Comparison of ENCODE assay signal across 1 cellular context in the genomic region with DNA sequence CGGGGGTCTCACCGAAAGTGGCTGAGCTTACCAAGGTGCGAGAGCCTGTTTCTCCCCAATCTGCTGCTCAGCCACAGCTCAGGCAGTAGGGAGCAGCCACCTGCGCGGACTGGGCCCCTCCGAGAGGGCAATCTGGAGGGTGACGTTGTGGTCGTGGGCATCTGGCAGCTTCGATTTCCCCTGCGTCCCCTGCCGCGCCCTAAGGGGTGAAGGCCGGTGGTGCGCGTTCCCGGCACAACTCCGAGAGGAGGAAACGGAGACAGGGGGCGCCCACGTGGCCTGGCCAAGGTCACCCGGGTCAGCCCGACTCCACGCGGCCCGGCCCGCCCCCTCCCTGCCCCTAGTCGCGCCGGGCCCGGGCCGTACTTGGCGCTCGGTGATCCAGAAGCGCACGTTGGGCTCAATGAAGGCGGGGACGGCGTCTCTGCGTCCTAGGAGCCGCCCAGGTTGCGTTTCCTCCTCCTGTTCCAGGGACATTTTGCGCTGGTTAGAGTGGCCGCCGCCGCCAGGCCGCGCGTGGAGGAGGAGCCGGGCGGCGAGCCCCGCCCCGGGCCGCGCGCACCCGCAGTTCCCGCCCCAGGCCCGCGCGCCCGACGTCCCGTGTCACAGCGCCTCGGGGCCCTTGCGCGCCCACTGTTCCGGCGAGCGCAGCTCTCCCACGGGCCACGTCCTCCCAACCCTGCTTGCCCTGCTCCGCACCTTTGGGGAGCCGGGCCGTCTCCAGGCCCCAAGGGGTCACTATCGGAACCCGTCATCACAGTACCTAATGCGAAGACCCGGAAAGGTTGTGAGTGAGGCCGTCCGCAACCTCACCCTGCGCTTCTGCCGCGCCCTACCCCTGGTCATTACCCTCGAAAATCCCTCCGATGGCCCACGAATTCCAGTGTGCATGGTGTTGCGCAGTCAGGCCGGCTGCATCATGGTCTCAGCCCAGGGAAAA.
TF ChIP-seq lines count a peak whose summit lies in the region.

A gene with protein sequence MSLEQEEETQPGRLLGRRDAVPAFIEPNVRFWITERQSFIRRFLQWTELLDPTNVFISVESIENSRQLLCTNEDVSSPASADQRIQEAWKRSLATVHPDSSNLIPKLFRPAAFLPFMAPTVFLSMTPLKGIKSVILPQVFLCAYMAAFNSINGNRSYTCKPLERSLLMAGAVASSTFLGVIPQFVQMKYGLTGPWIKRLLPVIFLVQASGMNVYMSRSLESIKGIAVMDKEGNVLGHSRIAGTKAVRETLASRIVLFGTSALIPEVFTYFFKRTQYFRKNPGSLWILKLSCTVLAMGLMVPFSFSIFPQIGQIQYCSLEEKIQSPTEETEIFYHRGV (minus strand): TSS at position 544 of the 940 bp plus-strand sequence. CDS start 67 bp downstream, at position 477.

TF ChIP-seq in HepG2, 621 proteins besides CTCF, POLR2A, EP300 and RAD21 (continued from another document and continues in another):
- TF ChIP-seq ZNF839 (CRISPR knock-in tag; IDR thresholded peaks at IDR 0.05; ENCODE audit: borderline replicate concordance) = peak; percentile 48; the same call in 1 of the 2 replicates
- TF ChIP-seq SOX13 (IDR thresholded peaks at IDR 0.05) = no peak; the same call in 1 of the 2 replicates
- TF ChIP-seq SOX13 (CRISPR knock-in tag; conservative IDR thresholded peaks at IDR 0.05 in 1 of 2, IDR thresholded peaks at IDR 0.05 in 1 of 2) = peak in 1 of 2 experiments; percentile 36; a peak in 1 of 4 replicates
- peak; percentile 39; the same call in 1 of the 2 replicates for TF ChIP-seq ZNF790 (CRISPR knock-in tag; IDR thresholded peaks at IDR 0.05; ENCODE audit: borderline replicate concordance)
- TF ChIP-seq HOXA5 (CRISPR knock-in tag; IDR thresholded peaks at IDR 0.05) = peak; percentile 7
- TF ChIP-seq SMAD1 (CRISPR knock-in tag; IDR thresholded peaks at IDR 0.05; ENCODE audit: borderline replicate concordance, low read depth) = 0 out of 2 replicates have a peak, but pooled peaks have one; percentile 43
- TF ChIP-seq SMAD3 (CRISPR knock-in tag; IDR thresholded peaks at IDR 0.05) = no peak
- 0 out of 2 replicates have a peak, but pooled peaks have one; percentile 21 for TF ChIP-seq KDM4B (CRISPR knock-in tag; IDR thresholded peaks at IDR 0.05)
- TF ChIP-seq, protein P1, sequence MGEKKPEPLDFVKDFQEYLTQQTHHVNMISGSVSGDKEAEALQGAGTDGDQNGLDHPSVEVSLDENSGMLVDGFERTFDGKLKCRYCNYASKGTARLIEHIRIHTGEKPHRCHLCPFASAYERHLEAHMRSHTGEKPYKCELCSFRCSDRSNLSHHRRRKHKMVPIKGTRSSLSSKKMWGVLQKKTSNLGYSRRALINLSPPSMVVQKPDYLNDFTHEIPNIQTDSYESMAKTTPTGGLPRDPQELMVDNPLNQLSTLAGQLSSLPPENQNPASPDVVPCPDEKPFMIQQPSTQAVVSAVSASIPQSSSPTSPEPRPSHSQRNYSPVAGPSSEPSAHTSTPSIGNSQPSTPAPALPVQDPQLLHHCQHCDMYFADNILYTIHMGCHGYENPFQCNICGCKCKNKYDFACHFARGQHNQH (CRISPR knock-in tag; IDR thresholded peaks at IDR 0.05) = peak; percentile 63
- TF ChIP-seq ZNF510 (CRISPR knock-in tag; IDR thresholded peaks at IDR 0.05; ENCODE audit: low read depth) = no peak; the same call in 1 of the 2 replicates
- TF ChIP-seq, protein P2, sequence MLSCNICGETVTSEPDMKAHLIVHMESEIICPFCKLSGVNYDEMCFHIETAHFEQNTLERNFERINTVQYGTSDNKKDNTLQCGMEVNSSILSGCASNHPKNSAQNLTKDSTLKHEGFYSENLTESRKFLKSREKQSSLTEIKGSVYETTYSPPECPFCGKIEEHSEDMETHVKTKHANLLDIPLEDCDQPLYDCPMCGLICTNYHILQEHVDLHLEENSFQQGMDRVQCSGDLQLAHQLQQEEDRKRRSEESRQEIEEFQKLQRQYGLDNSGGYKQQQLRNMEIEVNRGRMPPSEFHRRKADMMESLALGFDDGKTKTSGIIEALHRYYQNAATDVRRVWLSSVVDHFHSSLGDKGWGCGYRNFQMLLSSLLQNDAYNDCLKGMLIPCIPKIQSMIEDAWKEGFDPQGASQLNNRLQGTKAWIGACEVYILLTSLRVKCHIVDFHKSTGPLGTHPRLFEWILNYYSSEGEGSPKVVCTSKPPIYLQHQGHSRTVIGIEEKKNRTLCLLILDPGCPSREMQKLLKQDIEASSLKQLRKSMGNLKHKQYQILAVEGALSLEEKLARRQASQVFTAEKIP (CRISPR knock-in tag; IDR thresholded peaks at IDR 0.05; ENCODE audit: borderline replicate concordance) = no peak
- peak; percentile 69; the same call in 1 of the 2 replicates for TF ChIP-seq ZNF607 (CRISPR knock-in tag; IDR thresholded peaks at IDR 0.05; ENCODE audit: borderline replicate concordance)
- TF ChIP-seq MEIS2 (CRISPR knock-in tag; IDR thresholded peaks at IDR 0.05) = peak; percentile 20; the same call in 1 of the 2 replicates
- TF ChIP-seq ZNF747 (CRISPR knock-in tag; IDR thresholded peaks at IDR 0.05; ENCODE audit: borderline replicate concordance) = peak; percentile 76; the same call in 1 of the 2 replicates
- no peak for TF ChIP-seq FOXP1 (IDR thresholded peaks at IDR 0.05)
- no peak for TF ChIP-seq FOXP1 (CRISPR knock-in tag; IDR thresholded peaks at IDR 0.05)
- TF ChIP-seq ARNT2 (CRISPR knock-in tag; IDR thresholded peaks at IDR 0.05; ENCODE audit: low read depth) = peak; percentile 44; the same call in 1 of the 2 replicates
- TF ChIP-seq, protein P3, sequence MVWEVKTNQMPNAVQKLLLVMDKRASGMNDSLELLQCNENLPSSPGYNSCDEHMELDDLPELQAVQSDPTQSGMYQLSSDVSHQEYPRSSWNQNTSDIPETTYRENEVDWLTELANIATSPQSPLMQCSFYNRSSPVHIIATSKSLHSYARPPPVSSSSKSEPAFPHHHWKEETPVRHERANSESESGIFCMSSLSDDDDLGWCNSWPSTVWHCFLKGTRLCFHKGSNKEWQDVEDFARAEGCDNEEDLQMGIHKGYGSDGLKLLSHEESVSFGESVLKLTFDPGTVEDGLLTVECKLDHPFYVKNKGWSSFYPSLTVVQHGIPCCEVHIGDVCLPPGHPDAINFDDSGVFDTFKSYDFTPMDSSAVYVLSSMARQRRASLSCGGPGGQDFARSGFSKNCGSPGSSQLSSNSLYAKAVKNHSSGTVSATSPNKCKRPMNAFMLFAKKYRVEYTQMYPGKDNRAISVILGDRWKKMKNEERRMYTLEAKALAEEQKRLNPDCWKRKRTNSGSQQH (CRISPR knock-in tag; IDR thresholded peaks at IDR 0.05; ENCODE audit: low read depth) = 0 out of 2 replicates have a peak, but pooled peaks have one; percentile 44
- TF ChIP-seq ATF1 (CRISPR knock-in tag; IDR thresholded peaks at IDR 0.05) = no peak
- TF ChIP-seq, protein P4, sequence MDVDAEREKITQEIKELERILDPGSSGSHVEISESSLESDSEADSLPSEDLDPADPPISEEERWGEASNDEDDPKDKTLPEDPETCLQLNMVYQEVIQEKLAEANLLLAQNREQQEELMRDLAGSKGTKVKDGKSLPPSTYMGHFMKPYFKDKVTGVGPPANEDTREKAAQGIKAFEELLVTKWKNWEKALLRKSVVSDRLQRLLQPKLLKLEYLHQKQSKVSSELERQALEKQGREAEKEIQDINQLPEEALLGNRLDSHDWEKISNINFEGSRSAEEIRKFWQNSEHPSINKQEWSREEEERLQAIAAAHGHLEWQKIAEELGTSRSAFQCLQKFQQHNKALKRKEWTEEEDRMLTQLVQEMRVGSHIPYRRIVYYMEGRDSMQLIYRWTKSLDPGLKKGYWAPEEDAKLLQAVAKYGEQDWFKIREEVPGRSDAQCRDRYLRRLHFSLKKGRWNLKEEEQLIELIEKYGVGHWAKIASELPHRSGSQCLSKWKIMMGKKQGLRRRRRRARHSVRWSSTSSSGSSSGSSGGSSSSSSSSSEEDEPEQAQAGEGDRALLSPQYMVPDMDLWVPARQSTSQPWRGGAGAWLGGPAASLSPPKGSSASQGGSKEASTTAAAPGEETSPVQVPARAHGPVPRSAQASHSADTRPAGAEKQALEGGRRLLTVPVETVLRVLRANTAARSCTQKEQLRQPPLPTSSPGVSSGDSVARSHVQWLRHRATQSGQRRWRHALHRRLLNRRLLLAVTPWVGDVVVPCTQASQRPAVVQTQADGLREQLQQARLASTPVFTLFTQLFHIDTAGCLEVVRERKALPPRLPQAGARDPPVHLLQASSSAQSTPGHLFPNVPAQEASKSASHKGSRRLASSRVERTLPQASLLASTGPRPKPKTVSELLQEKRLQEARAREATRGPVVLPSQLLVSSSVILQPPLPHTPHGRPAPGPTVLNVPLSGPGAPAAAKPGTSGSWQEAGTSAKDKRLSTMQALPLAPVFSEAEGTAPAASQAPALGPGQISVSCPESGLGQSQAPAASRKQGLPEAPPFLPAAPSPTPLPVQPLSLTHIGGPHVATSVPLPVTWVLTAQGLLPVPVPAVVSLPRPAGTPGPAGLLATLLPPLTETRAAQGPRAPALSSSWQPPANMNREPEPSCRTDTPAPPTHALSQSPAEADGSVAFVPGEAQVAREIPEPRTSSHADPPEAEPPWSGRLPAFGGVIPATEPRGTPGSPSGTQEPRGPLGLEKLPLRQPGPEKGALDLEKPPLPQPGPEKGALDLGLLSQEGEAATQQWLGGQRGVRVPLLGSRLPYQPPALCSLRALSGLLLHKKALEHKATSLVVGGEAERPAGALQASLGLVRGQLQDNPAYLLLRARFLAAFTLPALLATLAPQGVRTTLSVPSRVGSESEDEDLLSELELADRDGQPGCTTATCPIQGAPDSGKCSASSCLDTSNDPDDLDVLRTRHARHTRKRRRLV (CRISPR knock-in tag; IDR thresholded peaks at IDR 0.05) = 0 out of 2 replicates have a peak, but pooled peaks have one; percentile 41
- TF ChIP-seq, protein P5, sequence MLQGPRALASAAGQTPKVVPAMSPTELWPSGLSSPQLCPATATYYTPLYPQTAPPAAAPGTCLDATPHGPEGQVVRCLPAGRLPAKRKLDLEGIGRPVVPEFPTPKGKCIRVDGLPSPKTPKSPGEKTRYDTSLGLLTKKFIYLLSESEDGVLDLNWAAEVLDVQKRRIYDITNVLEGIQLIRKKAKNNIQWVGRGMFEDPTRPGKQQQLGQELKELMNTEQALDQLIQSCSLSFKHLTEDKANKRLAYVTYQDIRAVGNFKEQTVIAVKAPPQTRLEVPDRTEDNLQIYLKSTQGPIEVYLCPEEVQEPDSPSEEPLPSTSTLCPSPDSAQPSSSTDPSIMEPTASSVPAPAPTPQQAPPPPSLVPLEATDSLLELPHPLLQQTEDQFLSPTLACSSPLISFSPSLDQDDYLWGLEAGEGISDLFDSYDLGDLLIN (CRISPR knock-in tag; IDR thresholded peaks at IDR 0.05; ENCODE audit: borderline replicate concordance) = 0 out of 2 replicates have a peak, but pooled peaks have one; percentile 36
- peak; percentile 54; the same call in 1 of the 2 replicates for TF ChIP-seq CBX5 (CRISPR knock-in tag; IDR thresholded peaks at IDR 0.05; ENCODE audit: borderline replicate concordance)
- no peak for TF ChIP-seq IKZF1 (IDR thresholded peaks at IDR 0.05)
- no peak for TF ChIP-seq ZNF3 (CRISPR knock-in tag; IDR thresholded peaks at IDR 0.05)
- TF ChIP-seq, protein P6, sequence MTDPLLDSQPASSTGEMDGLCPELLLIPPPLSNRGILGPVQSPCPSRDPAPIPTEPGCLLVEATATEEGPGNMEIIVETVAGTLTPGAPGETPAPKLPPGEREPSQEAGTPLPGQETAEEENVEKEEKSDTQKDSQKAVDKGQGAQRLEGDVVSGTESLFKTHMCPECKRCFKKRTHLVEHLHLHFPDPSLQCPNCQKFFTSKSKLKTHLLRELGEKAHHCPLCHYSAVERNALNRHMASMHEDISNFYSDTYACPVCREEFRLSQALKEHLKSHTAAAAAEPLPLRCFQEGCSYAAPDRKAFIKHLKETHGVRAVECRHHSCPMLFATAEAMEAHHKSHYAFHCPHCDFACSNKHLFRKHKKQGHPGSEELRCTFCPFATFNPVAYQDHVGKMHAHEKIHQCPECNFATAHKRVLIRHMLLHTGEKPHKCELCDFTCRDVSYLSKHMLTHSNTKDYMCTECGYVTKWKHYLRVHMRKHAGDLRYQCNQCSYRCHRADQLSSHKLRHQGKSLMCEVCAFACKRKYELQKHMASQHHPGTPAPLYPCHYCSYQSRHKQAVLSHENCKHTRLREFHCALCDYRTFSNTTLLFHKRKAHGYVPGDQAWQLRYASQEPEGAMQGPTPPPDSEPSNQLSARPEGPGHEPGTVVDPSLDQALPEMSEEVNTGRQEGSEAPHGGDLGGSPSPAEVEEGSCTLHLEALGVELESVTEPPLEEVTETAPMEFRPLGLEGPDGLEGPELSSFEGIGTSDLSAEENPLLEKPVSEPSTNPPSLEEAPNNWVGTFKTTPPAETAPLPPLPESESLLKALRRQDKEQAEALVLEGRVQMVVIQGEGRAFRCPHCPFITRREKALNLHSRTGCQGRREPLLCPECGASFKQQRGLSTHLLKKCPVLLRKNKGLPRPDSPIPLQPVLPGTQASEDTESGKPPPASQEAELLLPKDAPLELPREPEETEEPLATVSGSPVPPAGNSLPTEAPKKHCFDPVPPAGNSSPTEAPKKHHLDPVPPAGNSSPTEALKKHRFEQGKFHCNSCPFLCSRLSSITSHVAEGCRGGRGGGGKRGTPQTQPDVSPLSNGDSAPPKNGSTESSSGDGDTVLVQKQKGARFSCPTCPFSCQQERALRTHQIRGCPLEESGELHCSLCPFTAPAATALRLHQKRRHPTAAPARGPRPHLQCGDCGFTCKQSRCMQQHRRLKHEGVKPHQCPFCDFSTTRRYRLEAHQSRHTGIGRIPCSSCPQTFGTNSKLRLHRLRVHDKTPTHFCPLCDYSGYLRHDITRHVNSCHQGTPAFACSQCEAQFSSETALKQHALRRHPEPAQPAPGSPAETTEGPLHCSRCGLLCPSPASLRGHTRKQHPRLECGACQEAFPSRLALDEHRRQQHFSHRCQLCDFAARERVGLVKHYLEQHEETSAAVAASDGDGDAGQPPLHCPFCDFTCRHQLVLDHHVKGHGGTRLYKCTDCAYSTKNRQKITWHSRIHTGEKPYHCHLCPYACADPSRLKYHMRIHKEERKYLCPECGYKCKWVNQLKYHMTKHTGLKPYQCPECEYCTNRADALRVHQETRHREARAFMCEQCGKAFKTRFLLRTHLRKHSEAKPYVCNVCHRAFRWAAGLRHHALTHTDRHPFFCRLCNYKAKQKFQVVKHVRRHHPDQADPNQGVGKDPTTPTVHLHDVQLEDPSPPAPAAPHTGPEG (CRISPR knock-in tag; IDR thresholded peaks at IDR 0.05) = peak; percentile 34; the same call in 1 of the 2 replicates
- TF ChIP-seq, protein P7, sequence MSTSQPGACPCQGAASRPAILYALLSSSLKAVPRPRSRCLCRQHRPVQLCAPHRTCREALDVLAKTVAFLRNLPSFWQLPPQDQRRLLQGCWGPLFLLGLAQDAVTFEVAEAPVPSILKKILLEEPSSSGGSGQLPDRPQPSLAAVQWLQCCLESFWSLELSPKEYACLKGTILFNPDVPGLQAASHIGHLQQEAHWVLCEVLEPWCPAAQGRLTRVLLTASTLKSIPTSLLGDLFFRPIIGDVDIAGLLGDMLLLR (CRISPR knock-in tag; IDR thresholded peaks at IDR 0.05) = peak; percentile 89; the same call in 1 of the 2 replicates
- TF ChIP-seq, protein P8, sequence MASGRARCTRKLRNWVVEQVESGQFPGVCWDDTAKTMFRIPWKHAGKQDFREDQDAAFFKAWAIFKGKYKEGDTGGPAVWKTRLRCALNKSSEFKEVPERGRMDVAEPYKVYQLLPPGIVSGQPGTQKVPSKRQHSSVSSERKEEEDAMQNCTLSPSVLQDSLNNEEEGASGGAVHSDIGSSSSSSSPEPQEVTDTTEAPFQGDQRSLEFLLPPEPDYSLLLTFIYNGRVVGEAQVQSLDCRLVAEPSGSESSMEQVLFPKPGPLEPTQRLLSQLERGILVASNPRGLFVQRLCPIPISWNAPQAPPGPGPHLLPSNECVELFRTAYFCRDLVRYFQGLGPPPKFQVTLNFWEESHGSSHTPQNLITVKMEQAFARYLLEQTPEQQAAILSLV (CRISPR knock-in tag; IDR thresholded peaks at IDR 0.05; ENCODE audit: borderline replicate concordance) = peak; percentile 52; the same call in 1 of the 2 replicates
- TF ChIP-seq, protein P9, sequence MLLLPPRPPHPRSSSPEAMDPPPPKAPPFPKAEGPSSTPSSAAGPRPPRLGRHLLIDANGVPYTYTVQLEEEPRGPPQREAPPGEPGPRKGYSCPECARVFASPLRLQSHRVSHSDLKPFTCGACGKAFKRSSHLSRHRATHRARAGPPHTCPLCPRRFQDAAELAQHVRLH (CRISPR knock-in tag; IDR thresholded peaks at IDR 0.05; ENCODE audit: borderline replicate concordance, low read depth) = peak; percentile 72
- TF ChIP-seq PITX1 (CRISPR knock-in tag; IDR thresholded peaks at IDR 0.05) = no peak; the same call in 1 of the 2 replicates
- TF ChIP-seq BCL6 (CRISPR knock-in tag; IDR thresholded peaks at IDR 0.05) = peak; percentile 57
